Comparison of ENCODE assay signal across 24 cellular contexts in the genomic region with DNA sequence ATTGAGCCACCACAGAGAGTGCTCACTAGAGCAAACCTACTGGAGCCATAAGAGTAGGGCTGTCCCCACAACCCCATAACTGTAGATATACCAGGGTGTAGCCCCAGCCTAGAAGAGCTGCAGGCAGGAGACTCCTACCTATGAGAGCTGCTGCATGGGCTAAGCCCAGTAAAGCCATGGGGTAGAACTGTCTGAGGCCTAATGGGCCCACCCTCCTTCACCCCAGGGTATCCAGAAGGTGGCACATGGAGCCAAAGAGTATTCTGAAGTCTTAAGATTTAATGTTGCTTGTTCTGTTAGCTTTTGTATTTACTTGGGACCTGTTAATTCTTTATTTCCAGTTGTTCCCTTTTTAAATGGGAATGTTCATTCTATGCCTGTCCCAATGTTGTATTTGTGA.
"Had no signal": no experiment of that assay in that cellular context is flagged by ENCODE, and none has a peak within 500 bp of the region (broad histone marks: within the 10 kb centered on the region; RNA-seq: fewer than 3 reads in every experiment).

No MANE protein-coding gene starts in this region.

- H3K27ac ChIP-seq: dorsolateral prefrontal cortex, heart right ventricle, neutrophil, right atrium auricular region, sigmoid colon, skin epidermis, suprapubic skin, thyroid gland, uterus had no signal

- H3K36me3 Mint-ChIP-seq: type B pancreatic cell had no signal

- H3K4me3 ChIP-seq: dorsolateral prefrontal cortex, heart right ventricle, right atrium auricular region, sigmoid colon, skin epidermis, suprapubic skin, thyroid gland, uterus had no signal

- H3K36me3 ChIP-seq: heart right ventricle, neutrophil, right atrium auricular region, sigmoid colon, suprapubic skin, thyroid gland, uterus had no signal

- H3K27ac Mint-ChIP-seq: naive thymus-derived CD8-positive, alpha-beta T cell; type B pancreatic cell had no signal

- FAIRE-seq: endometrium, frontal cortex, islet of Langerhans had no signal

- H3K4me3 Mint-ChIP-seq: naive thymus-derived CD8-positive, alpha-beta T cell; type B pancreatic cell had no signal

- H3K9me3 Mint-ChIP-seq: type B pancreatic cell had no signal

- DNase-seq: cortex of kidney; dorsolateral prefrontal cortex; effector CD8-positive, alpha-beta T cell; heart right ventricle; hypothalamus; kidney glomerular epithelial cell; mammary epithelial cell; naive thymus-derived CD8-positive, alpha-beta T cell; posterior cingulate gyrus; sigmoid colon; stimulated activated CD4-positive, alpha-beta T cell treated with anti-CD3 and anti-CD28 coated beads, Interleukin-2, amount 100 ng/mL, for 24 hours; stimulated activated CD4-positive, alpha-beta T cell treated with anti-CD3 and anti-CD28 coated beads, Interleukin-4, amount 100 ng/mL, for 4 hours; stimulated activated naive CD4-positive, alpha-beta T cell; thyroid gland; uterus had no signal

- H3K27me3 ChIP-seq: dorsolateral prefrontal cortex, heart right ventricle, neutrophil, right atrium auricular region, sigmoid colon, suprapubic skin, thyroid gland, uterus had no signal

- H3K4me1 ChIP-seq: heart right ventricle, right atrium auricular region, sigmoid colon, suprapubic skin, thyroid gland, uterus had no signal

- H3K9me3 ChIP-seq: neutrophil, right atrium auricular region, sigmoid colon, thyroid gland, uterus had no signal

- H3K4me1 Mint-ChIP-seq: naive thymus-derived CD8-positive, alpha-beta T cell had no signal

- H3K27me3 Mint-ChIP-seq: naive thymus-derived CD8-positive, alpha-beta T cell; type B pancreatic cell had no signal

- ATAC-seq: esophagus mucosa; heart right ventricle; naive thymus-derived CD8-positive, alpha-beta T cell had no signal
